In the genomic region with DNA sequence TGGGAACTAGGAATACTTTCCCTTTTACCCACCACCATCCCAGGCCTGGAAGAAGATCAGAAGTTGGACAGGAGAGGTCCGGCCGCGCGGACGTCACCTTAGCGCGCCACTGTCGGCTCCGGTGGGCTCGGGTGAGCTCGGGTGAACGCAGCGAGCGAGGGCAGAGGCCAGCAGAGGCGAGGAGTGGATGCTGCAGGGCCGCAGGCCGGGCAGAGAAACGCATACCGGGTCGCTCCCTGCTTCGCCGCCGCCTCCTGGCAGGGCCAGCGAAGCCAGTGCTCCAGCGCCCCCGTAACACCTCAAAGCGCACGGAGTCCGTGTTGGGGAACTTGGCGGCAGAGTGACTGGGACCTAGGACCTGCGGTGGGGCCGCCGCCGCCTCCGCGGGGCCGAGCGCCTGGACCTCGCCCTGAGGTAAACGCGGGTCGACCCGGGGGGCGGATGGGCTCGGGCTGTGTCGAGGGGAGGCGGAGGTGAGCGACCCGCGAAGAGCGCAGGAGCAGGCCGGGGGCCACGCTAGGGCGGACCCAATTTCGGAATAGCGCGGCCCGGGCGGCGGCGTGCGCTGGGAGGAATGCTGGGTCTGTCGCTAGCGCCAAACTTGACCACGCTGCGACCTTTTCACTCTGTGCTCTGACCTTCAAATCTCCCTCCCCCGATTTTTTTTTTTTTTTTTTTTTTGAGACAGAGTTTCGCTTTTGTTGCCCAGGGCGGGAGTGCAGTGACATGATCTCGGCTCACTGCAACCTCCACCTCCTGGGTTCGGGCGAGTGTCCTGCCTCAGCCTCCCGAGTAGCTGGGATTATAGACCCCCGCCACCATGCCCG, we compare ENCODE assay signal across 8 cellular contexts. TPM values are rescaled to one million over a fixed set of nuclear protein-coding genes. Genes with fewer than 3 reads are reported as not detected.
DNase-seq lines count a peak whose midpoint lies in the region; ATAC-seq and TF ChIP-seq lines count a peak whose summit lies in the region.

No MANE protein-coding gene starts in this region.

- H3K27me3 Mint-ChIP-seq in endodermal cell (ENCODE audit: insufficient read depth): no peaks in the 10 kb centered on the region

- H3K9me3 ChIP-seq in AG04450 (ENCODE audit: control insufficient read depth, insufficient read depth, low read length) (no peaks in the 10 kb centered on the region), MG63 (no peaks in the 10 kb centered on the region), endodermal cell (ENCODE audit: control insufficient read depth, low read length) (no peaks in the 10 kb centered on the region)

- CTCF ChIA-PET in AG04450 (lab: Charles Lee): interaction anchor here (1.1 kb wide), 1 partner anchor 16 kb away, joined by 4 read pairs; no protein-coding TSS in a partner anchor

- H3K4me3 ChIP-seq in AG04450 (ENCODE audit: low read depth, low read length): peak overlapping the region; percentile 57
- peak overlapping the region; percentile 84 for H3K4me3 ChIP-seq in MG63
- peak overlapping the region; percentile 76 for H3K4me3 ChIP-seq in endodermal cell (ENCODE audit: low read length)
- H3K4me3 ChIP-seq in urinary bladder (ENCODE audit: low read depth, low read length): peak overlapping the region; percentile 43

- peak overlapping the region; percentile 57 for H3K9ac ChIP-seq in endodermal cell (ENCODE audit: extremely low read depth, low read length, poor library complexity, severe bottlenecking)

- DNase-seq in AG04450 (ENCODE audit: low read depth, low spot score): no peak
- peak; percentile 87 for DNase-seq in MG63
- peak; percentile 87 for DNase-seq in endodermal cell
- peak; percentile 88 for DNase-seq in mesenteric fat pad (ENCODE audit: low spot score)

- H3K27me3 ChIP-seq in AG04450 (ENCODE audit: control insufficient read depth, insufficient read depth, low read length) (peaks cover 27% of the 10 kb centered on the region), MG63 (no peaks in the 10 kb centered on the region), endodermal cell (ENCODE audit: control insufficient read depth, insufficient read depth, low read length, poor library complexity, severe bottlenecking) (no peaks in the 10 kb centered on the region)

- H3K4me1 ChIP-seq in endodermal cell (ENCODE audit: control insufficient read depth, insufficient read depth, low read length) (peaks cover 8% of the 10 kb centered on the region), urinary bladder (ENCODE audit: insufficient read depth) (no peaks in the 10 kb centered on the region)

- no peak for ATAC-seq in GM18870 (IDR thresholded peaks at IDR 0.05; ENCODE audit: unreplicated experiment)
- no peak for ATAC-seq in HG02981 (IDR thresholded peaks at IDR 0.05; ENCODE audit: unreplicated experiment)
- no peak for ATAC-seq in GM19035 (IDR thresholded peaks at IDR 0.05; ENCODE audit: unreplicated experiment)

- H3K4me1 Mint-ChIP-seq in endodermal cell: peaks cover 15% of the 10 kb centered on the region

- H3K27ac ChIP-seq in AG04450 (ENCODE audit: low read depth, low read length) (no peak overlapping the region), endodermal cell (ENCODE audit: low read depth, low read length) (no peak overlapping the region), urinary bladder (ENCODE audit: low read depth) (peak overlapping the region; percentile 59)

- TF ChIP-seq CTCF in AG04450 (IDR thresholded peaks at IDR 0.05; ENCODE audit: low read depth, low read length): no peak
- TF ChIP-seq CTCF in endodermal cell (conservative IDR thresholded peaks at IDR 0.05): peak; percentile 35

- peak overlapping the region; percentile 94 for H3K27ac Mint-ChIP-seq in endodermal cell

- no peaks in the 10 kb centered on the region; the same call in 1 of the 2 replicates for H3K36me3 ChIP-seq in MG63
- peaks cover 5% of the 10 kb centered on the region for H3K36me3 ChIP-seq in endodermal cell (ENCODE audit: control insufficient read depth, insufficient read depth, low read length)
- no peaks in the 10 kb centered on the region for H3K36me3 ChIP-seq in urinary bladder (ENCODE audit: insufficient read depth)

- peaks cover 6% of the 10 kb centered on the region for H3K36me3 Mint-ChIP-seq in endodermal cell (ENCODE audit: low read depth)

- POLR2A ChIA-PET in AG04450 (lab: Yijun Ruan, JAX): interaction anchor here (0.6 to 1.2 kb wide), 3 partner anchors 80 to 175 kb away, joined by 5 to 8 read pairs (median 6); no protein-coding TSS in a partner anchor

- no peaks in the 10 kb centered on the region for H3K9me3 Mint-ChIP-seq in endodermal cell

- WGBS in endodermal cell (ENCODE audit: insufficient coverage in 1 of 2, insufficient read length in 1 of 2), 2 experiments: 8 to 12% methylated on average over 23 to 73 of the region's 75 CpGs
- 7% methylated on average over 75 of the region's 75 CpGs for WGBS in urinary bladder

- peak overlapping the region; percentile 68 for H3K4me3 Mint-ChIP-seq in endodermal cell

RNA-seq across cellular contexts. Expression of gene CYP11A1, which starts 1.6 kb away (rescaled TPM):
- 0.09 and 0.14 TPM in 2 replicates for polyA plus RNA-seq in AG04450 (2011; rRNA removed)
- 0.23 and 0.35 TPM in 2 replicates for polyA minus RNA-seq in AG04450 (2011; rRNA and poly(A)+ RNA removed)
- total RNA-seq in MG63 (2014; rRNA removed; shearing (Covaris generic); ENCODE audit: low replicate concordance): 0.30 and 6.3 TPM in 2 replicates
- 1 to 10 TPM; 4.8 to 5.3 TPM for total RNA-seq in endodermal cell
- polyA plus RNA-seq in endodermal cell (2013, experiment 1 of 2): 1.1 TPM
- 1.0 TPM for polyA plus RNA-seq in endodermal cell (2013, experiment 2 of 2)
- 1.9 TPM for total RNA-seq in mesenteric fat pad
- 0.21 TPM for total RNA-seq in urinary bladder
- polyA plus RNA-seq in urinary bladder: 0.38 TPM
